ENCODE assay signal across 8 cellular contexts in the genomic region with DNA sequence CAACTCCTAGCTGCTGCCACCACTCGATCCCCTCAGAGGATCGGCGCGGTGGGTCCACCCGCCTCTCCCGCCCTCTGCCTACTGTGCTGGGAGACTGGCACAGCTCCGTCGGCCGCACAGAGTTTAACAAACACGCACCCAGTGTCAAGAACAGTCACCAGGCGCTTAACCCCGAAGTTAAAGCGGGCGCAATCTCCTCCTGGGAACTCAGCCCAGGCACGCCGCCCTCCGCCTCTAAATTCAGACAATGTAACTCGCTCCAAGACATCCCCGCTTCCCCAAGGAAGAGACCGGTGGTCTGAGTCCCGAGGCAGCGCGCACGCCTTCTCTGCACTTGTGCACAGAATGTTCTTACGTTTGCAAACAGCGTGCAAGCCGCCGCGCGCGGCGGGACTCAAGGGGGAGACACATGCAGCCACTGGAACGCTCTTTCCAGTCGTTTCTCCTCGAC. TPM values are rescaled to one million over a fixed set of nuclear protein-coding genes. Genes with fewer than 3 reads are reported as not detected.
DNase-seq lines count a peak whose midpoint lies in the region; ATAC-seq and TF ChIP-seq lines count a peak whose summit lies in the region.

No MANE protein-coding gene starts in this region.

- POLR2A ChIA-PET in A673 (lab: Charles Lee; ENCODE audit: low non-redundant PET), result no interaction called here
- POLR2A ChIA-PET in PC-3 (lab: Charles Lee; ENCODE audit: unreplicated experiment), result no interaction called here

- H3K9me3 ChIP-seq in A673 (ENCODE audit: low read depth, low read length, poor library complexity, severe bottlenecking) (no peaks in the 10 kb centered on the region), PC-3 (ENCODE audit: low read length) (no peaks in the 10 kb centered on the region), right atrium auricular region (no peaks in the 10 kb centered on the region)

- H4K20me1 ChIP-seq in PC-3 (ENCODE audit: low read length), result no peaks in the 10 kb centered on the region

- peak overlapping the region; percentile 93 for H3K27ac Mint-ChIP-seq in activated naive CD8-positive, alpha-beta T cell treated with anti-CD3 and anti-CD28 coated beads for 36 hours

- H3K27me3 ChIP-seq in A673 (replicated peaks; ENCODE audit: insufficient read depth, low read depth, low read length, poor library complexity) (peaks cover 99% of the 10 kb centered on the region), PC-3 (ENCODE audit: low read length) (peaks cover 98% of the 10 kb centered on the region), right atrium auricular region (peaks cover 0 to 4% of the 10 kb centered on the region in 2 donors)

- H3K9ac ChIP-seq in PC-3 (ENCODE audit: low read length), result no peak overlapping the region

- peak overlapping the region; percentile 73 for H2AFZ ChIP-seq in PC-3 (ENCODE audit: low read length)

- H3K4me1 Mint-ChIP-seq in activated naive CD8-positive, alpha-beta T cell treated with anti-CD3 and anti-CD28 coated beads for 36 hours, result peaks cover 64% of the 10 kb centered on the region

- BruUV-seq in A673 (replicated peaks; lab: Mats Ljungman, UMichigan) (no TSS peak), PC-3 (replicated peaks; lab: Mats Ljungman, UMichigan) (no TSS peak)

- TF ChIP-seq CTCF in A673 (conservative IDR thresholded peaks at IDR 0.05; ENCODE audit: low read depth, low read length) (no peak), PC-3 (conservative IDR thresholded peaks at IDR 0.05; ENCODE audit: low read depth, low read length) (no peak), right atrium auricular region (IDR thresholded peaks at IDR 0.05) (no peak)

- H3K36me3 ChIP-seq in A673 (ENCODE audit: insufficient read depth, low read length, poor library complexity, severe bottlenecking) (no peaks in the 10 kb centered on the region), PC-3 (ENCODE audit: low read depth, low read length) (no peaks in the 10 kb centered on the region), right atrium auricular region (no peaks in the 10 kb centered on the region)

- H3K4me1 ChIP-seq in A673 (ENCODE audit: insufficient read depth, low read length, poor library complexity, severe bottlenecking) (no peaks in the 10 kb centered on the region), PC-3 (ENCODE audit: insufficient read depth, low read length) (peaks cover 17% of the 10 kb centered on the region; the same call in 1 of the 2 replicates), right atrium auricular region (peaks cover 0 to 34% of the 10 kb centered on the region in 2 donors)

- no peaks in the 10 kb centered on the region for H3K9me3 Mint-ChIP-seq in activated naive CD8-positive, alpha-beta T cell treated with anti-CD3 and anti-CD28 coated beads for 36 hours

- no peaks in the 10 kb centered on the region for H3F3A ChIP-seq in PC-3 (ENCODE audit: low read length, unreplicated experiment)

- DNase-seq in A673 (ENCODE audit: low spot score), result peak; percentile 56
- DNase-seq in PC-3, result peak; percentile 12
- DNase-seq in activated naive CD8-positive, alpha-beta T cell treated with anti-CD3 and anti-CD28 coated beads for 36 hours, result peak; percentile 60
- DNase-seq in right atrium auricular region (ENCODE audit: low spot score), result no peak
- DNase-seq in putamen (ENCODE audit: low spot score), result peak; percentile 54
- no peak for DNase-seq in HT-29 (ENCODE audit: low spot score)

- H3K4me3 ChIP-seq in A673 (ENCODE audit: low read depth, low read length, poor library complexity, severe bottlenecking), result peak overlapping the region; percentile 27
- peak overlapping the region; percentile 65 for H3K4me3 ChIP-seq in PC-3 (ENCODE audit: low read length)
- H3K4me3 ChIP-seq in right atrium auricular region, result peak overlapping the region; percentile 34 to 52

- H3K9me2 ChIP-seq in PC-3 (replicated peaks; ENCODE audit: low read length), result no peaks in the 10 kb centered on the region

- no peaks in the 10 kb centered on the region for H3K79me2 ChIP-seq in PC-3 (ENCODE audit: low read length)

- intact Hi-C loops in A673 (cut with micrococcal nuclease; ENCODE audit: unreplicated experiment), result no loop called here
- intact Hi-C loops in PC-3 (cut with micrococcal nuclease), result loop anchor here (5.0 kb wide), 2 partner anchors 120 to 135 kb away; no protein-coding TSS in a partner anchor

- ATAC-seq in GM18861 (IDR thresholded peaks at IDR 0.05; ENCODE audit: unreplicated experiment) (peak; percentile 3), HG03135 (IDR thresholded peaks at IDR 0.05; ENCODE audit: unreplicated experiment) (peak; percentile 27), PC-3 (peak; percentile 42)

- CTCF ChIA-PET in A673 (lab: Charles Lee), result no interaction called here
- CTCF ChIA-PET in PC-3 (lab: Charles Lee), result no interaction called here

- peaks cover 35% of the 10 kb centered on the region for H3K36me3 Mint-ChIP-seq in activated naive CD8-positive, alpha-beta T cell treated with anti-CD3 and anti-CD28 coated beads for 36 hours

- H3K27ac ChIP-seq in A673 (ENCODE audit: low read depth, low read length, poor library complexity, severe bottlenecking) (no peak overlapping the region), PC-3 (ENCODE audit: low read length) (no peak overlapping the region), right atrium auricular region (peak overlapping the region; percentile 31 to 38)

- no peaks in the 10 kb centered on the region for H3K27me3 Mint-ChIP-seq in activated naive CD8-positive, alpha-beta T cell treated with anti-CD3 and anti-CD28 coated beads for 36 hours

- H3K4me2 ChIP-seq in PC-3 (ENCODE audit: low read length), result peak overlapping the region; percentile 85

- peak overlapping the region; percentile 94 for H3K4me3 Mint-ChIP-seq in activated naive CD8-positive, alpha-beta T cell treated with anti-CD3 and anti-CD28 coated beads for 36 hours

RNA-seq across cellular contexts. Expression of a gene that starts 0.5 kb away (rescaled TPM):
- 1.5 and 3.6 TPM in 2 replicates for total RNA-seq in A673 (2021)
- 2.1 TPM in 1 of 2 replicates, not detected in the other for total RNA-seq in PC-3 (2014; rRNA removed)
- total RNA-seq in activated naive CD8-positive, alpha-beta T cell treated with anti-CD3 and anti-CD28 coated beads for 36 hours, result 10 to 100 TPM; 56.4 to 57.7 TPM
- total RNA-seq in right atrium auricular region, result 10 to 100 TPM; 11.9 to 12.4 TPM
- 4.9 and 5.4 TPM in 2 replicates for total RNA-seq in HT-29 (2014; rRNA removed; shearing (Covaris generic))

Comparison
In these comparisons a context has a peak if more than half of its experiments do, and no peak if none do; other contexts are left out.
1. DNase-seq: peak in A673 (single experiment), PC-3 (single experiment), activated naive CD8-positive, alpha-beta T cell treated with anti-CD3 and anti-CD28 coated beads for 36 hours (single experiment) and putamen (single experiment); none in right atrium auricular region (single experiment) and HT-29 (single experiment).
2. H3K27ac ChIP-seq: peak in right atrium auricular region (2 of 2); none in A673 (single experiment) and PC-3 (single experiment).
3. Peak in every context shown above with its lines, with median percentiles within 50 percentile points of each other: H3K4me3 ChIP-seq and ATAC-seq.